In the genomic region with DNA sequence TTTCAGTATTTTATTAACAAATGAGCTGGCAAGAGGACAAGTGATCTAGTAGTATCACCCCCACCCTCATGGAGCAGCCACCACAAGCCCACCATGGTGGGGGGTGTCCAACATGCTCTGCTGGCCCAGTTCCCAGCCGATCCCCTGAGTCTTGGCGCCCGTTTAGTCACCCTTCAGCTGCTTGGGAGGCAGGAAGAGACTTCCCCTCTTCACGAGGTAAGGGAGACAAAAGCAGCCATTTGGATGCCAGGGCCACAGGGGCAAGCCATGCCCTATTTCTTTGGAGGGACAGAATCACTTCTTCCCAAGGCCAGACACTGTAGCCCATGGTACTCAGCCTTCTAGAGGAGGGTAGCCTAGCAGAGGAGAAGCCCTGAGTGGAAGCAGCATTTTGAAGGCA, we compare ENCODE assay signal across 27 cellular contexts. TPM values are rescaled to one million over a fixed set of nuclear protein-coding genes. Genes with fewer than 3 reads are reported as not detected.
DNase-seq lines count a peak whose midpoint lies in the region; ATAC-seq, FAIRE-seq and TF ChIP-seq lines count a peak whose summit lies in the region.
"Had no signal": no experiment of that assay in that cellular context is flagged by ENCODE, and none has a peak within 500 bp of the region (broad histone marks: within the 10 kb centered on the region; RNA-seq: fewer than 3 reads in every experiment).

No MANE protein-coding gene starts in this region.

- no peak overlapping the region for H2AFZ ChIP-seq in endothelial cell of umbilical vein (ENCODE audit: low read depth, low read length)

- TSS peak; percentile 47 for BruUV-seq in endothelial cell of umbilical vein (replicated peaks; lab: Mats Ljungman, UMichigan)

- peak; percentile 15 for FAIRE-seq in endothelial cell of umbilical vein (lab: Jason Lieb, UNC)
- FAIRE-seq: A204.1, GM12891, H54 had no signal

- no peaks in the 10 kb centered on the region for H3K27me3 Mint-ChIP-seq in activated naive CD4-positive, alpha-beta T cell treated with anti-CD3 and anti-CD28 coated beads, Interleukin-2, amount 10 ng/mL, durations not matched to agents 7 days and 5 days
- no peaks in the 10 kb centered on the region for H3K27me3 Mint-ChIP-seq in osteocyte (ENCODE audit: unreplicated experiment)

- intact Hi-C loops in endothelial cell of umbilical vein (cut with micrococcal nuclease), result no loop called here

- H3K27ac Mint-ChIP-seq in activated naive CD4-positive, alpha-beta T cell treated with anti-CD3 and anti-CD28 coated beads, Interleukin-2, amount 10 ng/mL, durations not matched to agents 7 days and 5 days, result peak overlapping the region; percentile 35
- H3K27ac Mint-ChIP-seq in osteocyte (ENCODE audit: unreplicated experiment), result no peak overlapping the region
- H3K27ac Mint-ChIP-seq: CD8-positive, alpha-beta T cell had no signal

- H3K9me3 ChIP-seq in BLaER1 treated with 17β-estradiol and CSF1 and Interleukin-3, amounts not matched to agents 10 nM and 100 nM (replicated peaks in 1 of 11), result peaks cover 0 to 34% (median 28%) of the 10 kb centered on the region in 11 experiments; a peak in 18 of 22 replicates
- H3K9me3 ChIP-seq in endothelial cell of umbilical vein (replicated peaks; ENCODE audit: control insufficient read depth, insufficient read depth, low read length), result no peaks in the 10 kb centered on the region
- H3K9me3 ChIP-seq: Caco-2, MG63, SJCRH30 had no signal

- H3K27ac ChIP-seq in BLaER1 treated with 17β-estradiol and CSF1 and Interleukin-3, amounts not matched to agents 10 nM and 100 nM, result peak overlapping the region in 1 of 11 experiments; percentile 18; a peak in 1 of 22 replicates
- H3K27ac ChIP-seq in endothelial cell of umbilical vein (ENCODE audit: insufficient read depth, low read depth, low read length), result no peak overlapping the region
- H3K27ac ChIP-seq: C4-2B, SJCRH30 had no signal

- H3K27me3 ChIP-seq in BLaER1 treated with 17β-estradiol and CSF1 and Interleukin-3, amounts not matched to agents 10 nM and 100 nM, result no peaks in the 10 kb centered on the region
- H3K27me3 ChIP-seq in endothelial cell of umbilical vein (ENCODE audit: control insufficient read depth in 2 of 2, insufficient read depth in 2 of 2, low read length in 2 of 2), result no peaks in the 10 kb centered on the region
- H3K27me3 ChIP-seq: MG63, SJCRH30 had no signal

- peaks cover 36% of the 10 kb centered on the region for H3K36me3 Mint-ChIP-seq in activated naive CD4-positive, alpha-beta T cell treated with anti-CD3 and anti-CD28 coated beads, Interleukin-2, amount 10 ng/mL, durations not matched to agents 7 days and 5 days
- H3K36me3 Mint-ChIP-seq in osteocyte (ENCODE audit: unreplicated experiment), result peaks cover 34% of the 10 kb centered on the region

- H3K9me1 ChIP-seq in endothelial cell of umbilical vein (replicated peaks; ENCODE audit: control insufficient read depth, extremely low read depth, insufficient read depth, low read length), result no peaks in the 10 kb centered on the region

- H3K4me3 ChIP-seq in BLaER1 treated with 17β-estradiol and CSF1 and Interleukin-3, amounts not matched to agents 10 nM and 100 nM, result no peak overlapping the region
- no peak overlapping the region for H3K4me3 ChIP-seq in endothelial cell of umbilical vein (replicated peaks in 1 of 3; ENCODE audit: insufficient read depth in 1 of 3, low read depth in 1 of 3, low read length in 3 of 3)
- H3K4me3 ChIP-seq: MG63, SJCRH30 had no signal

- H3K4me1 Mint-ChIP-seq in activated naive CD4-positive, alpha-beta T cell treated with anti-CD3 and anti-CD28 coated beads, Interleukin-2, amount 10 ng/mL, durations not matched to agents 7 days and 5 days, result no peaks in the 10 kb centered on the region
- H3K4me1 Mint-ChIP-seq in osteocyte (ENCODE audit: unreplicated experiment), result no peaks in the 10 kb centered on the region

- CTCF ChIA-PET in activated naive CD4-positive, alpha-beta T cell treated with anti-CD3 and anti-CD28 coated beads, Interleukin-2, amount 10 ng/mL, durations not matched to agents 7 days and 5 days (lab: Charles Lee), result interaction anchor here (0.6 kb wide), 1 partner anchor 250 kb away, joined by 3 read pairs; no protein-coding TSS in a partner anchor
- CTCF ChIA-PET in endothelial cell of umbilical vein (lab: Charles Lee), result interaction anchor here (1.2 kb wide), 1 partner anchor 149 kb away, joined by 4 read pairs; no protein-coding TSS in a partner anchor

- H4K20me1 ChIP-seq in BLaER1 treated with 17β-estradiol and CSF1 and Interleukin-3, amounts not matched to agents 10 nM and 100 nM, result no peaks in the 10 kb centered on the region
- no peaks in the 10 kb centered on the region for H4K20me1 ChIP-seq in endothelial cell of umbilical vein (replicated peaks; ENCODE audit: control insufficient read depth, extremely low read depth, insufficient read depth, low read length)

- H3K9me3 Mint-ChIP-seq in activated naive CD4-positive, alpha-beta T cell treated with anti-CD3 and anti-CD28 coated beads, Interleukin-2, amount 10 ng/mL, durations not matched to agents 7 days and 5 days, result no peaks in the 10 kb centered on the region
- H3K9me3 Mint-ChIP-seq in osteocyte (ENCODE audit: unreplicated experiment), result peaks cover 7% of the 10 kb centered on the region

- POLR2A ChIA-PET in endothelial cell of umbilical vein (lab: Charles Lee), result no interaction called here

- no peak for TF ChIP-seq CTCF in endothelial cell of umbilical vein (IDR thresholded peaks at IDR 0.05; ENCODE audit: extremely low read depth in 1 of 2, insufficient read depth in 1 of 2, low read depth in 1 of 2, low read length in 2 of 2)
- no peak for TF ChIP-seq CTCF in osteocyte (IDR thresholded peaks at IDR 0.05)

- H3K4me3 Mint-ChIP-seq in activated naive CD4-positive, alpha-beta T cell treated with anti-CD3 and anti-CD28 coated beads, Interleukin-2, amount 10 ng/mL, durations not matched to agents 7 days and 5 days, result no peak overlapping the region
- no peak overlapping the region for H3K4me3 Mint-ChIP-seq in osteocyte (ENCODE audit: unreplicated experiment)
- H3K4me3 Mint-ChIP-seq: CD8-positive, alpha-beta T cell had no signal

- DNase-seq in activated naive CD4-positive, alpha-beta T cell treated with anti-CD3 and anti-CD28 coated beads, Interleukin-2, amount 10 ng/mL, durations not matched to agents 7 days and 5 days, result no peak
- DNase-seq in activated naive CD4-positive, alpha-beta T cell (lab: John Stamatoyannopoulos, UW), result no peak
- DNase-seq in endothelial cell of umbilical vein (ENCODE audit: low read depth, low spot score) (no peak), osteocyte (ENCODE audit: extremely low spot score, unreplicated experiment) (peak; percentile 53), medulla oblongata (ENCODE audit: extremely low spot score) (no peak)
- DNase-seq: Caco-2; CD8-positive, alpha-beta T cell; DMS 273 treated with DMSO at 0.1 percent for 48 hours; DMS79; EL; GDM1; KBM-7; MG63; NCI-H2029; NCI-H446 treated with DMSO at 0.1 percent for 48 hours; NCI-H82; NK-92 treated with Interleukin-12 subunit alpha and Interleukin-12 subunit beta, amount 100 ng/mL, for 24 hours; PC-3; SJCRH30 had no signal

- dilution Hi-C loops in endothelial cell of umbilical vein (cut with MboI; ENCODE audit: extremely low pct_ligation_motif_present, low sequenced_read_pairs), result no loop called here

- H3K79me2 ChIP-seq in endothelial cell of umbilical vein (ENCODE audit: control insufficient read depth, insufficient read depth, low read length), result no peaks in the 10 kb centered on the region

- peaks cover 31 to 78% (median 47%) of the 10 kb centered on the region in 11 experiments for H3K36me3 ChIP-seq in BLaER1 treated with 17β-estradiol and CSF1 and Interleukin-3, amounts not matched to agents 10 nM and 100 nM
- peaks cover 16 to 32% of the 10 kb centered on the region in 2 experiments for H3K36me3 ChIP-seq in endothelial cell of umbilical vein (ENCODE audit: control insufficient read depth in 2 of 2, extremely low read depth in 1 of 2, insufficient read depth in 2 of 2, low read length in 2 of 2)

- ATAC-seq in HG02623 (IDR thresholded peaks at IDR 0.05; ENCODE audit: unreplicated experiment) (no peak), HG03342 (IDR thresholded peaks at IDR 0.05; ENCODE audit: unreplicated experiment) (no peak)
- ATAC-seq: CD8-positive, alpha-beta T cell; PC-3; SK-N-SH treated with all-trans-retinoic acid at 6 μM for 48 hours had no signal

- H3K9ac ChIP-seq in BLaER1 treated with 17β-estradiol and CSF1 and Interleukin-3, amounts not matched to agents 10 nM and 100 nM, result no peak overlapping the region
- H3K9ac ChIP-seq in endothelial cell of umbilical vein (replicated peaks; ENCODE audit: extremely low read depth, insufficient read depth, low read length), result no peak overlapping the region

- peak overlapping the region in 7 of 11 experiments; percentile 0 to 43 (median 27); a peak in 10 of 22 replicates for H3K4me2 ChIP-seq in BLaER1 treated with 17β-estradiol and CSF1 and Interleukin-3, amounts not matched to agents 10 nM and 100 nM
- H3K4me2 ChIP-seq in endothelial cell of umbilical vein (ENCODE audit: insufficient read depth, low read length), result no peak overlapping the region

- peaks cover 20 to 53% (median 28%) of the 10 kb centered on the region in 10 experiments for H3K4me1 ChIP-seq in BLaER1 treated with 17β-estradiol and CSF1 and Interleukin-3, amounts not matched to agents 10 nM and 100 nM
- no peaks in the 10 kb centered on the region for H3K4me1 ChIP-seq in endothelial cell of umbilical vein (ENCODE audit: control insufficient read depth, extremely low read depth, insufficient read depth, low read length)
- H3K4me1 ChIP-seq: SJCRH30 had no signal

- TF ChIP-seq POLR2A in endothelial cell of umbilical vein (IDR thresholded peaks at IDR 0.05; ENCODE audit: low read depth, low read length), result no peak

TF ChIP-seq in endothelial cell of umbilical vein, 7 proteins besides CTCF, POLR2A, EP300 and RAD21:
- no peak for TF ChIP-seq GATA2 (IDR thresholded peaks at IDR 0.05; ENCODE audit: insufficient read depth, insufficient read length, low read depth, low read length)
- TF ChIP-seq FOS (IDR thresholded peaks at IDR 0.05; ENCODE audit: borderline replicate concordance, insufficient read depth, low read length), result no peak
TF ChIP-seq in endothelial cell of umbilical vein: peak in this region for 0.

RNA-seq across cellular contexts. Expression of gene NOD1, which starts 54.0 kb away (rescaled TPM):
- total RNA-seq in endothelial cell of umbilical vein, result 39.2 and 39.7 TPM in 2 replicates
- polyA plus RNA-seq in endothelial cell of umbilical vein, result 22.1 and 23.2 TPM in 2 replicates
- 14.3 and 16.9 TPM in 2 replicates for polyA plus RNA-seq in endothelial cell of umbilical vein (2011; cell fraction: cytosol; rRNA removed)
- polyA plus RNA-seq in endothelial cell of umbilical vein (2011; cell fraction: nucleus; rRNA removed), result 86.8 and 90.9 TPM in 2 replicates
- polyA plus RNA-seq in endothelial cell of umbilical vein (2012), result 13.3 and 14.4 TPM in 2 replicates
- 47.1 and 47.2 TPM in 2 replicates for polyA minus RNA-seq in endothelial cell of umbilical vein
- polyA minus RNA-seq in endothelial cell of umbilical vein (2011; cell fraction: cytosol; rRNA and poly(A)+ RNA removed), result 4.5 TPM
- 73.2 and 79.1 TPM in 2 replicates for polyA minus RNA-seq in endothelial cell of umbilical vein (2011; cell fraction: nucleus; rRNA and poly(A)+ RNA removed)
- total RNA-seq in osteocyte, result 7.2 and 8.9 TPM in 2 replicates
